1 cellular context compared by ENCODE assay signal in the genomic region with DNA sequence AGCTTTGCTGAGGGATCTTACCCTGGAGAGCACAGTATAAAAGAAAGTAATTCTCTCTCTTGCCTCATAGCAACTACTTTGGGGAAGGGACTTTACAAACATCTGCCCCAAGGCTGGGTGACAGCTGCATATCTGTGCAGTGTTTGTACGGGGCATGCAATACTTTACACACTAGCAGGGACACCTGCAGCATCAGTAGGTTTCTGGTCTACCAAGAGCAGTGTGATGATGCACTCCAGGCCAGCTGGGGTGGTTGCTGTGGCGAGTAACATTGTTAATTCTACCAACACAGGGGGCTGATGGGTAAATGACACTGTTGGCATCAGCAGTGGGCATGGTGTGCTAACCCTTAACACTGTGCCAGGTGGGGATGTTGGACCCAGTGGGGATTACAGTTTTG.
A peak's percentile ranks its signal among the peaks of the same experiment; 100 is the strongest.
TF ChIP-seq lines count a peak whose summit lies in the region.

No MANE protein-coding gene starts in this region.

TF ChIP-seq in GM12878, 131 proteins besides CTCF, POLR2A, EP300 and RAD21 (continued from another document):
- TF ChIP-seq, protein P1, sequence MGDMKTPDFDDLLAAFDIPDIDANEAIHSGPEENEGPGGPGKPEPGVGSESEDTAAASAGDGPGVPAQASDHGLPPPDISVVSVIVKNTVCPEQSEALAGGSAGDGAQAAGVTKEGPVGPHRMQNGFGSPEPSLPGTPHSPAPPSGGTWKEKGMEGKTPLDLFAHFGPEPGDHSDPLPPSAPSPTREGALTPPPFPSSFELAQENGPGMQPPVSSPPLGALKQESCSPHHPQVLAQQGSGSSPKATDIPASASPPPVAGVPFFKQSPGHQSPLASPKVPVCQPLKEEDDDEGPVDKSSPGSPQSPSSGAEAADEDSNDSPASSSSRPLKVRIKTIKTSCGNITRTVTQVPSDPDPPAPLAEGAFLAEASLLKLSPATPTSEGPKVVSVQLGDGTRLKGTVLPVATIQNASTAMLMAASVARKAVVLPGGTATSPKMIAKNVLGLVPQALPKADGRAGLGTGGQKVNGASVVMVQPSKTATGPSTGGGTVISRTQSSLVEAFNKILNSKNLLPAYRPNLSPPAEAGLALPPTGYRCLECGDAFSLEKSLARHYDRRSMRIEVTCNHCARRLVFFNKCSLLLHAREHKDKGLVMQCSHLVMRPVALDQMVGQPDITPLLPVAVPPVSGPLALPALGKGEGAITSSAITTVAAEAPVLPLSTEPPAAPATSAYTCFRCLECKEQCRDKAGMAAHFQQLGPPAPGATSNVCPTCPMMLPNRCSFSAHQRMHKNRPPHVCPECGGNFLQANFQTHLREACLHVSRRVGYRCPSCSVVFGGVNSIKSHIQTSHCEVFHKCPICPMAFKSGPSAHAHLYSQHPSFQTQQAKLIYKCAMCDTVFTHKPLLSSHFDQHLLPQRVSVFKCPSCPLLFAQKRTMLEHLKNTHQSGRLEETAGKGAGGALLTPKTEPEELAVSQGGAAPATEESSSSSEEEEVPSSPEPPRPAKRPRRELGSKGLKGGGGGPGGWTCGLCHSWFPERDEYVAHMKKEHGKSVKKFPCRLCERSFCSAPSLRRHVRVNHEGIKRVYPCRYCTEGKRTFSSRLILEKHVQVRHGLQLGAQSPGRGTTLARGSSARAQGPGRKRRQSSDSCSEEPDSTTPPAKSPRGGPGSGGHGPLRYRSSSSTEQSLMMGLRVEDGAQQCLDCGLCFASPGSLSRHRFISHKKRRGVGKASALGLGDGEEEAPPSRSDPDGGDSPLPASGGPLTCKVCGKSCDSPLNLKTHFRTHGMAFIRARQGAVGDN (IDR thresholded peaks at IDR 0.05), result peak; percentile 87
- TF ChIP-seq SIN3A (IDR thresholded peaks at IDR 0.05; ENCODE audit: low read depth, low read length) (no peak), POU2F2 (IDR thresholded peaks at IDR 0.05; ENCODE audit: borderline replicate concordance, low read depth, low read length) (peak; percentile 58), SP1 (IDR thresholded peaks at IDR 0.05; ENCODE audit: low read depth, low read length) (no peak), SREBF2 (IDR thresholded peaks at IDR 0.05; ENCODE audit: low read length) (no peak), WRNIP1 (IDR thresholded peaks at IDR 0.05; ENCODE audit: borderline replicate concordance, low read depth, low read length) (0 out of 2 replicates have a peak, but pooled peaks have one; percentile 69), IRF4 (IDR thresholded peaks at IDR 0.05; ENCODE audit: low read depth, low read length) (peak; percentile 62; the same call in 1 of the 2 replicates), NFIC (IDR thresholded peaks at IDR 0.05; ENCODE audit: low read depth, low read length) (peak; percentile 55; the same call in 1 of the 2 replicates), EZH2 (IDR thresholded peaks at IDR 0.05; ENCODE audit: borderline replicate concordance, control insufficient read depth, low read depth, low read length) (no peak), ZNF217 (IDR thresholded peaks at IDR 0.05) (no peak), PAX5 (IDR thresholded peaks at IDR 0.05; ENCODE audit: borderline replicate concordance, low read depth, low read length) (peak; percentile 66; the same call in 1 of the 2 replicates), MEF2A (IDR thresholded peaks at IDR 0.05; ENCODE audit: insufficient read depth, low read depth, low read length) (0 out of 2 replicates have a peak, but pooled peaks have one; percentile 35), SUPT20H (IDR thresholded peaks at IDR 0.05; ENCODE audit: borderline replicate concordance, control insufficient read depth, low read depth, low read length) (no peak), MTA3 (IDR thresholded peaks at IDR 0.05; ENCODE audit: borderline replicate concordance, low read length) (0 out of 2 replicates have a peak, but pooled peaks have one; percentile 43), EGR1 (IDR thresholded peaks at IDR 0.05; ENCODE audit: borderline replicate concordance in 1 of 2, low read depth in 2 of 2, low read length in 2 of 2) (no peak), RCOR1 (conservative IDR thresholded peaks at IDR 0.05; ENCODE audit: low read depth, low read length) (no peak), ZNF207 (IDR thresholded peaks at IDR 0.05; ENCODE audit: borderline replicate concordance) (no peak), RUNX3 (IDR thresholded peaks at IDR 0.05; ENCODE audit: low read length) (peak; percentile 75), BCL11A (IDR thresholded peaks at IDR 0.05; ENCODE audit: low read depth, low read length) (peak; percentile 61; the same call in 1 of the 2 replicates), CREB1 (IDR thresholded peaks at IDR 0.05; ENCODE audit: low read depth) (peak; percentile 39; the same call in 1 of the 2 replicates), KLF5 (IDR thresholded peaks at IDR 0.05; ENCODE audit: partially characterized antibody) (no peak), ETV6 (conservative IDR thresholded peaks at IDR 0.05 in 1 of 2, IDR thresholded peaks at IDR 0.05 in 1 of 2; ENCODE audit: borderline replicate concordance in 1 of 2, low read depth in 1 of 2) (peak in 1 of 2 experiments; percentile 67; a peak in 1 of 4 replicates), YBX1 (IDR thresholded peaks at IDR 0.05) (no peak), BMI1 (IDR thresholded peaks at IDR 0.05; ENCODE audit: borderline replicate concordance) (no peak), TCF12 (IDR thresholded peaks at IDR 0.05; ENCODE audit: low read depth, low read length) (peak; percentile 99), FOS (IDR thresholded peaks at IDR 0.05; ENCODE audit: borderline replicate concordance, extremely low read depth, insufficient read length) (no peak), POLR2AphosphoS2 (IDR thresholded peaks at IDR 0.05; ENCODE audit: low read depth, low read length) (no peak), POLR2AphosphoS5 (IDR thresholded peaks at IDR 0.05; ENCODE audit: low read length) (no peak; the same call in 1 of the 2 replicates), BACH1 (IDR thresholded peaks at IDR 0.05; ENCODE audit: borderline replicate concordance) (no peak)
- TF ChIP-seq, protein P2, sequence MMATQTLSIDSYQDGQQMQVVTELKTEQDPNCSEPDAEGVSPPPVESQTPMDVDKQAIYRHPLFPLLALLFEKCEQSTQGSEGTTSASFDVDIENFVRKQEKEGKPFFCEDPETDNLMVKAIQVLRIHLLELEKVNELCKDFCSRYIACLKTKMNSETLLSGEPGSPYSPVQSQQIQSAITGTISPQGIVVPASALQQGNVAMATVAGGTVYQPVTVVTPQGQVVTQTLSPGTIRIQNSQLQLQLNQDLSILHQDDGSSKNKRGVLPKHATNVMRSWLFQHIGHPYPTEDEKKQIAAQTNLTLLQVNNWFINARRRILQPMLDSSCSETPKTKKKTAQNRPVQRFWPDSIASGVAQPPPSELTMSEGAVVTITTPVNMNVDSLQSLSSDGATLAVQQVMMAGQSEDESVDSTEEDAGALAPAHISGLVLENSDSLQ (IDR thresholded peaks at IDR 0.05), result peak; percentile 19; the same call in 1 of the 2 replicates
- TF ChIP-seq, protein P3, sequence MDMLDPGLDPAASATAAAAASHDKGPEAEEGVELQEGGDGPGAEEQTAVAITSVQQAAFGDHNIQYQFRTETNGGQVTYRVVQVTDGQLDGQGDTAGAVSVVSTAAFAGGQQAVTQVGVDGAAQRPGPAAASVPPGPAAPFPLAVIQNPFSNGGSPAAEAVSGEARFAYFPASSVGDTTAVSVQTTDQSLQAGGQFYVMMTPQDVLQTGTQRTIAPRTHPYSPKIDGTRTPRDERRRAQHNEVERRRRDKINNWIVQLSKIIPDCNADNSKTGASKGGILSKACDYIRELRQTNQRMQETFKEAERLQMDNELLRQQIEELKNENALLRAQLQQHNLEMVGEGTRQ (IDR thresholded peaks at IDR 0.05; ENCODE audit: borderline replicate concordance, low read depth, low read length), result no peak
- TF ChIP-seq, protein P4, sequence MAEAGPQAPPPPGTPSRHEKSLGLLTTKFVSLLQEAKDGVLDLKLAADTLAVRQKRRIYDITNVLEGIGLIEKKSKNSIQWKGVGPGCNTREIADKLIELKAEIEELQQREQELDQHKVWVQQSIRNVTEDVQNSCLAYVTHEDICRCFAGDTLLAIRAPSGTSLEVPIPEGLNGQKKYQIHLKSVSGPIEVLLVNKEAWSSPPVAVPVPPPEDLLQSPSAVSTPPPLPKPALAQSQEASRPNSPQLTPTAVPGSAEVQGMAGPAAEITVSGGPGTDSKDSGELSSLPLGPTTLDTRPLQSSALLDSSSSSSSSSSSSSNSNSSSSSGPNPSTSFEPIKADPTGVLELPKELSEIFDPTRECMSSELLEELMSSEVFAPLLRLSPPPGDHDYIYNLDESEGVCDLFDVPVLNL (IDR thresholded peaks at IDR 0.05; ENCODE audit: low read depth, low read length), result no peak
- TF ChIP-seq, protein P5, sequence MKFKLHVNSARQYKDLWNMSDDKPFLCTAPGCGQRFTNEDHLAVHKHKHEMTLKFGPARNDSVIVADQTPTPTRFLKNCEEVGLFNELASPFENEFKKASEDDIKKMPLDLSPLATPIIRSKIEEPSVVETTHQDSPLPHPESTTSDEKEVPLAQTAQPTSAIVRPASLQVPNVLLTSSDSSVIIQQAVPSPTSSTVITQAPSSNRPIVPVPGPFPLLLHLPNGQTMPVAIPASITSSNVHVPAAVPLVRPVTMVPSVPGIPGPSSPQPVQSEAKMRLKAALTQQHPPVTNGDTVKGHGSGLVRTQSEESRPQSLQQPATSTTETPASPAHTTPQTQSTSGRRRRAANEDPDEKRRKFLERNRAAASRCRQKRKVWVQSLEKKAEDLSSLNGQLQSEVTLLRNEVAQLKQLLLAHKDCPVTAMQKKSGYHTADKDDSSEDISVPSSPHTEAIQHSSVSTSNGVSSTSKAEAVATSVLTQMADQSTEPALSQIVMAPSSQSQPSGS (IDR thresholded peaks at IDR 0.05; ENCODE audit: low read length), result peak; percentile 66; the same call in 1 of the 2 replicates
- TF ChIP-seq, protein P6, sequence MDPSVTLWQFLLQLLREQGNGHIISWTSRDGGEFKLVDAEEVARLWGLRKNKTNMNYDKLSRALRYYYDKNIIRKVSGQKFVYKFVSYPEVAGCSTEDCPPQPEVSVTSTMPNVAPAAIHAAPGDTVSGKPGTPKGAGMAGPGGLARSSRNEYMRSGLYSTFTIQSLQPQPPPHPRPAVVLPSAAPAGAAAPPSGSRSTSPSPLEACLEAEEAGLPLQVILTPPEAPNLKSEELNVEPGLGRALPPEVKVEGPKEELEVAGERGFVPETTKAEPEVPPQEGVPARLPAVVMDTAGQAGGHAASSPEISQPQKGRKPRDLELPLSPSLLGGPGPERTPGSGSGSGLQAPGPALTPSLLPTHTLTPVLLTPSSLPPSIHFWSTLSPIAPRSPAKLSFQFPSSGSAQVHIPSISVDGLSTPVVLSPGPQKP (IDR thresholded peaks at IDR 0.05; ENCODE audit: low read depth, low read length), result no peak
- TF ChIP-seq, protein P7, sequence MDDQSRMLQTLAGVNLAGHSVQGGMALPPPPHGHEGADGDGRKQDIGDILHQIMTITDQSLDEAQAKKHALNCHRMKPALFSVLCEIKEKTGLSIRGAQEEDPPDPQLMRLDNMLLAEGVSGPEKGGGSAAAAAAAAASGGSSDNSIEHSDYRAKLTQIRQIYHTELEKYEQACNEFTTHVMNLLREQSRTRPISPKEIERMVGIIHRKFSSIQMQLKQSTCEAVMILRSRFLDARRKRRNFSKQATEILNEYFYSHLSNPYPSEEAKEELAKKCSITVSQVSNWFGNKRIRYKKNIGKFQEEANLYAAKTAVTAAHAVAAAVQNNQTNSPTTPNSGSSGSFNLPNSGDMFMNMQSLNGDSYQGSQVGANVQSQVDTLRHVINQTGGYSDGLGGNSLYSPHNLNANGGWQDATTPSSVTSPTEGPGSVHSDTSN (IDR thresholded peaks at IDR 0.05; ENCODE audit: insufficient replicate concordance, low read depth, low read length), result peak; percentile 26
- TF ChIP-seq, protein P8, sequence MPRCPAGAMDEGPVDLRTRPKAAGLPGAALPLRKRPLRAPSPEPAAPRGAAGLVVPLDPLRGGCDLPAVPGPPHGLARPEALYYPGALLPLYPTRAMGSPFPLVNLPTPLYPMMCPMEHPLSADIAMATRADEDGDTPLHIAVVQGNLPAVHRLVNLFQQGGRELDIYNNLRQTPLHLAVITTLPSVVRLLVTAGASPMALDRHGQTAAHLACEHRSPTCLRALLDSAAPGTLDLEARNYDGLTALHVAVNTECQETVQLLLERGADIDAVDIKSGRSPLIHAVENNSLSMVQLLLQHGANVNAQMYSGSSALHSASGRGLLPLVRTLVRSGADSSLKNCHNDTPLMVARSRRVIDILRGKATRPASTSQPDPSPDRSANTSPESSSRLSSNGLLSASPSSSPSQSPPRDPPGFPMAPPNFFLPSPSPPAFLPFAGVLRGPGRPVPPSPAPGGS (IDR thresholded peaks at IDR 0.05; ENCODE audit: borderline replicate concordance, insufficient read depth, low read depth, low read length, poor library complexity, severe bottlenecking), result peak; percentile 62
- TF ChIP-seq, protein P9, sequence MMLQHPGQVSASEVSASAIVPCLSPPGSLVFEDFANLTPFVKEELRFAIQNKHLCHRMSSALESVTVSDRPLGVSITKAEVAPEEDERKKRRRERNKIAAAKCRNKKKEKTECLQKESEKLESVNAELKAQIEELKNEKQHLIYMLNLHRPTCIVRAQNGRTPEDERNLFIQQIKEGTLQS (IDR thresholded peaks at IDR 0.05; ENCODE audit: borderline replicate concordance, extremely low read depth, low read depth, low read length), result no peak
- TF ChIP-seq, protein P10, sequence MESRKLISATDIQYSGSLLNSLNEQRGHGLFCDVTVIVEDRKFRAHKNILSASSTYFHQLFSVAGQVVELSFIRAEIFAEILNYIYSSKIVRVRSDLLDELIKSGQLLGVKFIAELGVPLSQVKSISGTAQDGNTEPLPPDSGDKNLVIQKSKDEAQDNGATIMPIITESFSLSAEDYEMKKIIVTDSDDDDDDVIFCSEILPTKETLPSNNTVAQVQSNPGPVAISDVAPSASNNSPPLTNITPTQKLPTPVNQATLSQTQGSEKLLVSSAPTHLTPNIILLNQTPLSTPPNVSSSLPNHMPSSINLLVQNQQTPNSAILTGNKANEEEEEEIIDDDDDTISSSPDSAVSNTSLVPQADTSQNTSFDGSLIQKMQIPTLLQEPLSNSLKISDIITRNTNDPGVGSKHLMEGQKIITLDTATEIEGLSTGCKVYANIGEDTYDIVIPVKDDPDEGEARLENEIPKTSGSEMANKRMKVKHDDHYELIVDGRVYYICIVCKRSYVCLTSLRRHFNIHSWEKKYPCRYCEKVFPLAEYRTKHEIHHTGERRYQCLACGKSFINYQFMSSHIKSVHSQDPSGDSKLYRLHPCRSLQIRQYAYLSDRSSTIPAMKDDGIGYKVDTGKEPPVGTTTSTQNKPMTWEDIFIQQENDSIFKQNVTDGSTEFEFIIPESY (IDR thresholded peaks at IDR 0.05), result no peak
- TF ChIP-seq, protein P11, sequence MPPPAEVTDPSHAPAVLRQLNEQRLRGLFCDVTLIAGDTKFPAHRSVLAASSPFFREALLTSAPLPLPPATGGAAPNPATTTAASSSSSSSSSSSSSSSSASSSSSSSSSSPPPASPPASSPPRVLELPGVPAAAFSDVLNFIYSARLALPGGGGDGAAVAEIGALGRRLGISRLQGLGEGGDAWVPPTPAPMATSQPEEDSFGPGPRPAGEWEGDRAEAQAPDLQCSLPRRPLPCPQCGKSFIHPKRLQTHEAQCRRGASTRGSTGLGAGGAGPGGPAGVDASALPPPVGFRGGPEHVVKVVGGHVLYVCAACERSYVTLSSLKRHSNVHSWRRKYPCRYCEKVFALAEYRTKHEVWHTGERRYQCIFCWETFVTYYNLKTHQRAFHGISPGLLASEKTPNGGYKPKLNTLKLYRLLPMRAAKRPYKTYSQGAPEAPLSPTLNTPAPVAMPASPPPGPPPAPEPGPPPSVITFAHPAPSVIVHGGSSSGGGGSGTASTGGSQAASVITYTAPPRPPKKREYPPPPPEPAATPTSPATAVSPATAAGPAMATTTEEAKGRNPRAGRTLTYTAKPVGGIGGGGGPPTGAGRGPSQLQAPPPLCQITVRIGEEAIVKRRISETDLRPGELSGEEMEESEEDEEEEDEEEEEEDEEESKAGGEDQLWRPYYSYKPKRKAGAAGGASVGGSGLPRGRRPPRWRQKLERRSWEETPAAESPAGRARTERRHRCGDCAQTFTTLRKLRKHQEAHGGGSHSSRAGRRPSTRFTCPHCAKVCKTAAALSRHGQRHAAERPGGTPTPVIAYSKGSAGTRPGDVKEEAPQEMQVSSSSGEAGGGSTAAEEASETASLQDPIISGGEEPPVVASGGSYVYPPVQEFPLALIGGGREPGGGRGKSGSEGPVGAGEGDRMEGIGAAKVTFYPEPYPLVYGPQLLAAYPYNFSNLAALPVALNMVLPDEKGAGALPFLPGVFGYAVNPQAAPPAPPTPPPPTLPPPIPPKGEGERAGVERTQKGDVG (CRISPR knock-in tag; IDR thresholded peaks at IDR 0.05), result no peak
